In the genomic region with DNA sequence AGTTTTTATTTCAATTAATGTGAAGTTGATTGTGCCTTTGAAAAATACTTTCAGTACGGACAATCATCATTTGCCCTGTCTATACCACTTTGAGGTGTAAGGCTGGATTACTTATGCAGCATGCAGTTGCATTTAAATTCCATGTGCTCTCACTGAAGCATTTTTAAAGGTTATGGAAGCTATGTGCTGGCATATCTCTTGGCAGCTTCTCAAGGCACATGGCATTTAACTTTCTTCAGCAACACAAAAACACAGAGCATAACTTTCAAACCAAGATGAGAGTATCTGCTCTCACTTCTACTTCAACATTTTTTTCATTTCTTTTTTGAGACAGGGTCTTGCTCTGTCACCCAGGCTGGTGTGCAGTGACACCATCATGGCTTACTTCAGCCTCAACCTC, we compare ENCODE assay signal across 27 cellular contexts.
DNase-seq lines count a peak whose midpoint lies in the region; ATAC-seq and TF ChIP-seq lines count a peak whose summit lies in the region.
"Had no signal": no experiment of that assay in that cellular context is flagged by ENCODE, and none has a peak within 500 bp of the region (broad histone marks: within the 10 kb centered on the region; RNA-seq: fewer than 3 reads in every experiment).

No MANE protein-coding gene starts in this region.

- H3K27ac ChIP-seq in GM23248, result no peak overlapping the region
- H3K27ac ChIP-seq: colonic mucosa, neutrophil, prostate gland, RWPE1, skin epidermis, thyroid gland had no signal

- H3K9ac ChIP-seq in GM23248 (no peak overlapping the region), adipocyte (ENCODE audit: low read length) (peak overlapping the region; percentile 29)

- no peak overlapping the region for H3K4me2 ChIP-seq in GM23248 (ENCODE audit: unreplicated experiment)

- TF ChIP-seq CTCF in AG10803 (conservative IDR thresholded peaks at IDR 0.05; ENCODE audit: low read length), result no peak
- no peak for TF ChIP-seq CTCF in GM20000 (IDR thresholded peaks at IDR 0.05; ENCODE audit: extremely low read depth, missing control alignments)

- H3K9me2 ChIP-seq in GM23248 (ENCODE audit: insufficient read depth), result no peaks in the 10 kb centered on the region

- H3K4me1 ChIP-seq in GM23248 (ENCODE audit: insufficient read depth) (peaks cover 10% of the 10 kb centered on the region), adipocyte (ENCODE audit: control insufficient read depth, insufficient read depth, low read length) (peaks cover 36% of the 10 kb centered on the region)
- H3K4me1 ChIP-seq: colonic mucosa, prostate gland, thyroid gland had no signal

- H3K27me3 ChIP-seq in GM23248 (replicated peaks; ENCODE audit: insufficient read depth) (no peaks in the 10 kb centered on the region), adipocyte (replicated peaks; ENCODE audit: control insufficient read depth, insufficient read depth, low read length) (no peaks in the 10 kb centered on the region)
- H3K27me3 ChIP-seq: colonic mucosa, neutrophil, thyroid gland had no signal

- no peaks in the 10 kb centered on the region for H3K36me3 ChIP-seq in GM23248 (ENCODE audit: low read depth)
- H3K36me3 ChIP-seq in adipocyte (ENCODE audit: control insufficient read depth, insufficient read depth, low read length, severe bottlenecking), result no peaks in the 10 kb centered on the region
- H3K36me3 ChIP-seq: colonic mucosa, neutrophil, prostate gland, thyroid gland had no signal

- H3K79me2 ChIP-seq in GM23248 (ENCODE audit: insufficient read depth), result no peaks in the 10 kb centered on the region

- in situ Hi-C loops in GM23248 (cut with MboI), result no loop called here

- DNase-seq in AG10803 (ENCODE audit: low read depth) (peak; percentile 13), GM23248 (peak; percentile 35), adipocyte (ENCODE audit: low read depth) (peak; percentile 39), fibroblast of gingiva (ENCODE audit: low read depth) (peak; percentile 24), GM20000 (ENCODE audit: low spot score) (no peak), ureter (ENCODE audit: low spot score) (no peak)
- DNase-seq: activated CD8-positive, alpha-beta memory T cell treated with anti-CD3 and anti-CD28 coated beads for 24 hours; activated naive CD4-positive, alpha-beta T cell treated with Interleukin-2 at 50 U/mL for 16 hours; activated T-cell treated with anti-CD3 and anti-CD28 coated beads, Interleukin-2, amount 50 U/mL, for 24 hours; CD8-positive, alpha-beta memory T cell; colonic mucosa; effector memory CD8-positive, alpha-beta T cell; hippocampal formation; KG1; MV-4-11; NCI-H1694; NCI-H2171 treated with DMSO at 0.1 percent for 48 hours; stimulated activated CD4-positive, alpha-beta T cell treated with anti-CD3 and anti-CD28 coated beads, Interleukin-2, amount 100 ng/mL, for 24 hours; thyroid gland had no signal

- no peaks in the 10 kb centered on the region for H3K9me3 ChIP-seq in GM23248 (ENCODE audit: low read depth)
- H3K9me3 ChIP-seq in adipocyte (ENCODE audit: control insufficient read depth, low read length), result no peaks in the 10 kb centered on the region
- H3K9me3 ChIP-seq: colonic mucosa, neutrophil, prostate gland, thyroid gland had no signal

- no peak for ATAC-seq in GM18520 (IDR thresholded peaks at IDR 0.05; ENCODE audit: unreplicated experiment)
- ATAC-seq: activated CD4-positive, CD25-positive, alpha-beta regulatory T cell treated with anti-CD3 and anti-CD28 coated beads, Interleukin-2, amount 50 U/mL, for 24 hours; effector memory CD8-positive, alpha-beta T cell; stimulated activated memory B cell treated with anti-CD40 and anti-IgM and Interleukin-4, amounts not matched to agents 10 μg/mL and 1 μg/mL and 100 μg/mL, for 72 hours had no signal

- 100% methylated on average over 1 of the region's 1 CpG for WGBS in GM23248 (ENCODE audit: low coverage in 1 of 2, low lambda C conversion rate in 2 of 2, missing lambda C conversion rate in 2 of 2), 2 experiments

- no peaks in the 10 kb centered on the region for H4K20me1 ChIP-seq in GM23248 (ENCODE audit: insufficient read depth)

- H2AFZ ChIP-seq in GM23248, result no peak overlapping the region

- H3K4me3 ChIP-seq in AG10803 (ENCODE audit: low read length) (no peak overlapping the region), GM23248 (no peak overlapping the region), adipocyte (ENCODE audit: low read length) (no peak overlapping the region)
- H3K4me3 ChIP-seq: colonic mucosa, lung, prostate gland, skin epidermis, thyroid gland had no signal

- H3F3A ChIP-seq in GM23248 (ENCODE audit: insufficient read depth), result peaks cover 7% of the 10 kb centered on the region

Comparison
In these comparisons a context has a peak if more than half of its experiments do, and no peak if none do; other contexts are left out.
1. DNase-seq: peak in AG10803 (single experiment), GM23248 (single experiment), adipocyte (single experiment) and fibroblast of gingiva (single experiment); none in GM20000 (single experiment) and ureter (single experiment).